ENCODE assay signal across 1 cellular context in the genomic region with DNA sequence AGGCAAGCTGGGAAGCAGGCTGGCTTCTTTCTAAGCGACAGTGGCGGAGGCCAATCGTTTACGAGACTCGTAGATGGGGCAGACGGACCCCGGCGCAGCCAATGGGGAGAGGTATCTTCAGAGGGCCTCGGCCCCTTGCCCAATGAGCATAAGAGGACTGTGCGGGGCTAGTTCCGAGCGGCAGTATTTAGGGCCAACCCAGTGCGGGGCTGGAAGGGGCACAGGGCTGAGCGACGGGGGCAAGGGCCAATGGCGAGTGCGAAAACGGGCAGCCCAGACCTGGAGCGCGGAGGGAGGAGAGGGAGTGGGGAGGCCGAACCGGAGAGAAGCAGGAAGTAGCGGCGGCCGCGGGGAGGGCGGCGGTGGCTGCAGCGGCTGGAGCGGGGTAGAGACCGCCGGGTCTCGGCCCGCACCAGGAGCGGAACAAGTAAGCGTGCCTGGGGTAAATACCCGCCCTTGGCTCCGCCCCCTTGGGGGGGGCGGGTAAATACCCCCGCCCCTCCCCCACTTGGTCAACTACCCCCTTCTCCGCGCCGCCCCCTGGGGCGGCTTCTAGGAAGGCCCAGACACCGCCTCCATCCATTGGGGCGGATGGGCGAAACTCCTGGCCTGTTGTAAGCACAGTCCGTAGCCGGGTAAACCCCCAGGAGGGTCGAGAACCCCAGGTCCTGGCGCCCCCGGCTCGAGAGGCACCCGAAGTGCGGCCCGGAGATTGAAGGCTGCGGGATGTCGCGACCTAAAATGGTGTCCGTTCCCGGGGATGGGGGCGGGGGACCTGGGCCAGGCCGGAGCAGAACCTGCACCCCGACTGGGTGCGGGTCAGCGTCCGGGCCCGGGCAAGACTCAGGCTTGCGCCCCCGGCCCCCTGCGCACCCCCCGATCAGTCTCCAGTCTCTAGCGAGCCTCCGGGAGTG.
TF ChIP-seq lines count a peak whose summit lies in the region.

A gene with protein sequence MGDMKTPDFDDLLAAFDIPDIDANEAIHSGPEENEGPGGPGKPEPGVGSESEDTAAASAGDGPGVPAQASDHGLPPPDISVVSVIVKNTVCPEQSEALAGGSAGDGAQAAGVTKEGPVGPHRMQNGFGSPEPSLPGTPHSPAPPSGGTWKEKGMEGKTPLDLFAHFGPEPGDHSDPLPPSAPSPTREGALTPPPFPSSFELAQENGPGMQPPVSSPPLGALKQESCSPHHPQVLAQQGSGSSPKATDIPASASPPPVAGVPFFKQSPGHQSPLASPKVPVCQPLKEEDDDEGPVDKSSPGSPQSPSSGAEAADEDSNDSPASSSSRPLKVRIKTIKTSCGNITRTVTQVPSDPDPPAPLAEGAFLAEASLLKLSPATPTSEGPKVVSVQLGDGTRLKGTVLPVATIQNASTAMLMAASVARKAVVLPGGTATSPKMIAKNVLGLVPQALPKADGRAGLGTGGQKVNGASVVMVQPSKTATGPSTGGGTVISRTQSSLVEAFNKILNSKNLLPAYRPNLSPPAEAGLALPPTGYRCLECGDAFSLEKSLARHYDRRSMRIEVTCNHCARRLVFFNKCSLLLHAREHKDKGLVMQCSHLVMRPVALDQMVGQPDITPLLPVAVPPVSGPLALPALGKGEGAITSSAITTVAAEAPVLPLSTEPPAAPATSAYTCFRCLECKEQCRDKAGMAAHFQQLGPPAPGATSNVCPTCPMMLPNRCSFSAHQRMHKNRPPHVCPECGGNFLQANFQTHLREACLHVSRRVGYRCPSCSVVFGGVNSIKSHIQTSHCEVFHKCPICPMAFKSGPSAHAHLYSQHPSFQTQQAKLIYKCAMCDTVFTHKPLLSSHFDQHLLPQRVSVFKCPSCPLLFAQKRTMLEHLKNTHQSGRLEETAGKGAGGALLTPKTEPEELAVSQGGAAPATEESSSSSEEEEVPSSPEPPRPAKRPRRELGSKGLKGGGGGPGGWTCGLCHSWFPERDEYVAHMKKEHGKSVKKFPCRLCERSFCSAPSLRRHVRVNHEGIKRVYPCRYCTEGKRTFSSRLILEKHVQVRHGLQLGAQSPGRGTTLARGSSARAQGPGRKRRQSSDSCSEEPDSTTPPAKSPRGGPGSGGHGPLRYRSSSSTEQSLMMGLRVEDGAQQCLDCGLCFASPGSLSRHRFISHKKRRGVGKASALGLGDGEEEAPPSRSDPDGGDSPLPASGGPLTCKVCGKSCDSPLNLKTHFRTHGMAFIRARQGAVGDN (plus strand): TSS at position 331 of the 914 bp plus-strand sequence. CDS start 3,993 bp downstream, outside the sequence.

TF ChIP-seq in HepG2, 621 proteins besides CTCF, POLR2A, EP300 and RAD21 (continued from another document and continues in another):
- TF ChIP-seq, protein P1, sequence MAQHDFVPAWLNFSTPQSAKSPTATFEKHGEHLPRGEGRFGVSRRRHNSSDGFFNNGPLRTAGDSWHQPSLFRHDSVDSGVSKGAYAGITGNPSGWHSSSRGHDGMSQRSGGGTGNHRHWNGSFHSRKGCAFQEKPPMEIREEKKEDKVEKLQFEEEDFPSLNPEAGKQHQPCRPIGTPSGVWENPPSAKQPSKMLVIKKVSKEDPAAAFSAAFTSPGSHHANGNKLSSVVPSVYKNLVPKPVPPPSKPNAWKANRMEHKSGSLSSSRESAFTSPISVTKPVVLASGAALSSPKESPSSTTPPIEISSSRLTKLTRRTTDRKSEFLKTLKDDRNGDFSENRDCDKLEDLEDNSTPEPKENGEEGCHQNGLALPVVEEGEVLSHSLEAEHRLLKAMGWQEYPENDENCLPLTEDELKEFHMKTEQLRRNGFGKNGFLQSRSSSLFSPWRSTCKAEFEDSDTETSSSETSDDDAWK (CRISPR knock-in tag; IDR thresholded peaks at IDR 0.05), result no peak
- TF ChIP-seq ZNF879 (CRISPR knock-in tag; IDR thresholded peaks at IDR 0.05), result no peak; the same call in 1 of the 2 replicates
- no peak for TF ChIP-seq EED (CRISPR knock-in tag; IDR thresholded peaks at IDR 0.05)
- no peak for TF ChIP-seq ZNF549 (CRISPR knock-in tag; IDR thresholded peaks at IDR 0.05)
- TF ChIP-seq, protein P2, sequence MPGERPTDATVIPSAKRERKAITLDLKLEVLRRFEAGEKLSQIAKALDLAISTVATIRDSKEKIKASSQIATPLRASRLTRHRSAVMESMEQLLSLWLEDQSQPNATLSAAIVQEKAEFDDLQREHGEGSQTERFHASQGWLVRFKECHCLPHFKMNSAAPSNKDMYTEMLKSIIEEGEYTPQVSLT (CRISPR knock-in tag; IDR thresholded peaks at IDR 0.05; ENCODE audit: borderline replicate concordance, low read depth), result no peak
- no peak for TF ChIP-seq ZNF138 (CRISPR knock-in tag; IDR thresholded peaks at IDR 0.05; ENCODE audit: low read depth)
- TF ChIP-seq NFYC (CRISPR knock-in tag; IDR thresholded peaks at IDR 0.05), result peak; percentile 100
- no peak for TF ChIP-seq CC2D1A (CRISPR knock-in tag; IDR thresholded peaks at IDR 0.05)
- TF ChIP-seq AGO1 (IDR thresholded peaks at IDR 0.05; ENCODE audit: low read depth, low read length, poor library complexity, severe bottlenecking), result no peak
- TF ChIP-seq ATF1 (CRISPR knock-in tag; IDR thresholded peaks at IDR 0.05), result peak; percentile 64
- peak; percentile 33; the same call in 1 of the 2 replicates for TF ChIP-seq ZNF143 (CRISPR knock-in tag; IDR thresholded peaks at IDR 0.05)
- TF ChIP-seq HNF4A (CRISPR knock-in tag; IDR thresholded peaks at IDR 0.05), result no peak
- TF ChIP-seq ZFP36L1 (CRISPR knock-in tag; IDR thresholded peaks at IDR 0.05), result no peak
- TF ChIP-seq SP4 (CRISPR knock-in tag; IDR thresholded peaks at IDR 0.05), result peak; percentile 89
- no peak for TF ChIP-seq NR2C2 (CRISPR knock-in tag; IDR thresholded peaks at IDR 0.05; ENCODE audit: borderline replicate concordance)
- TF ChIP-seq TEAD2 (CRISPR knock-in tag; IDR thresholded peaks at IDR 0.05), result no peak
- no peak for TF ChIP-seq ZNF264 (CRISPR knock-in tag; IDR thresholded peaks at IDR 0.05)
- TF ChIP-seq SRY (CRISPR knock-in tag; IDR thresholded peaks at IDR 0.05), result 0 out of 2 replicates have a peak, but pooled peaks have one; percentile 5
- TF ChIP-seq SRSF9 (IDR thresholded peaks at IDR 0.05; ENCODE audit: borderline replicate concordance, insufficient read depth, low read depth, low read length, poor library complexity, severe bottlenecking), result no peak
- TF ChIP-seq, protein P3, sequence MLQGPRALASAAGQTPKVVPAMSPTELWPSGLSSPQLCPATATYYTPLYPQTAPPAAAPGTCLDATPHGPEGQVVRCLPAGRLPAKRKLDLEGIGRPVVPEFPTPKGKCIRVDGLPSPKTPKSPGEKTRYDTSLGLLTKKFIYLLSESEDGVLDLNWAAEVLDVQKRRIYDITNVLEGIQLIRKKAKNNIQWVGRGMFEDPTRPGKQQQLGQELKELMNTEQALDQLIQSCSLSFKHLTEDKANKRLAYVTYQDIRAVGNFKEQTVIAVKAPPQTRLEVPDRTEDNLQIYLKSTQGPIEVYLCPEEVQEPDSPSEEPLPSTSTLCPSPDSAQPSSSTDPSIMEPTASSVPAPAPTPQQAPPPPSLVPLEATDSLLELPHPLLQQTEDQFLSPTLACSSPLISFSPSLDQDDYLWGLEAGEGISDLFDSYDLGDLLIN (CRISPR knock-in tag; IDR thresholded peaks at IDR 0.05; ENCODE audit: borderline replicate concordance), result no peak
- TF ChIP-seq ZSCAN31 (CRISPR knock-in tag; IDR thresholded peaks at IDR 0.05; ENCODE audit: low read depth), result no peak
- TF ChIP-seq ZNF326 (CRISPR knock-in tag; IDR thresholded peaks at IDR 0.05; ENCODE audit: borderline replicate concordance), result no peak
- no peak for TF ChIP-seq CBX2 (IDR thresholded peaks at IDR 0.05; ENCODE audit: low read depth, low read length)
- no peak for TF ChIP-seq CBX2 (CRISPR knock-in tag; IDR thresholded peaks at IDR 0.05; ENCODE audit: low read depth)
- TF ChIP-seq, protein P4, sequence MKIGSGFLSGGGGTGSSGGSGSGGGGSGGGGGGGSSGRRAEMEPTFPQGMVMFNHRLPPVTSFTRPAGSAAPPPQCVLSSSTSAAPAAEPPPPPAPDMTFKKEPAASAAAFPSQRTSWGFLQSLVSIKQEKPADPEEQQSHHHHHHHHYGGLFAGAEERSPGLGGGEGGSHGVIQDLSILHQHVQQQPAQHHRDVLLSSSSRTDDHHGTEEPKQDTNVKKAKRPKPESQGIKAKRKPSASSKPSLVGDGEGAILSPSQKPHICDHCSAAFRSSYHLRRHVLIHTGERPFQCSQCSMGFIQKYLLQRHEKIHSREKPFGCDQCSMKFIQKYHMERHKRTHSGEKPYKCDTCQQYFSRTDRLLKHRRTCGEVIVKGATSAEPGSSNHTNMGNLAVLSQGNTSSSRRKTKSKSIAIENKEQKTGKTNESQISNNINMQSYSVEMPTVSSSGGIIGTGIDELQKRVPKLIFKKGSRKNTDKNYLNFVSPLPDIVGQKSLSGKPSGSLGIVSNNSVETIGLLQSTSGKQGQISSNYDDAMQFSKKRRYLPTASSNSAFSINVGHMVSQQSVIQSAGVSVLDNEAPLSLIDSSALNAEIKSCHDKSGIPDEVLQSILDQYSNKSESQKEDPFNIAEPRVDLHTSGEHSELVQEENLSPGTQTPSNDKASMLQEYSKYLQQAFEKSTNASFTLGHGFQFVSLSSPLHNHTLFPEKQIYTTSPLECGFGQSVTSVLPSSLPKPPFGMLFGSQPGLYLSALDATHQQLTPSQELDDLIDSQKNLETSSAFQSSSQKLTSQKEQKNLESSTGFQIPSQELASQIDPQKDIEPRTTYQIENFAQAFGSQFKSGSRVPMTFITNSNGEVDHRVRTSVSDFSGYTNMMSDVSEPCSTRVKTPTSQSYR (CRISPR knock-in tag; IDR thresholded peaks at IDR 0.05; ENCODE audit: borderline replicate concordance), result peak; percentile 71
- TF ChIP-seq ZNF615 (CRISPR knock-in tag; IDR thresholded peaks at IDR 0.05; ENCODE audit: borderline replicate concordance), result no peak
- TF ChIP-seq ZSCAN30 (CRISPR knock-in tag; IDR thresholded peaks at IDR 0.05), result no peak
- TF ChIP-seq ZNF776 (CRISPR knock-in tag; IDR thresholded peaks at IDR 0.05), result peak; percentile 11; the same call in 1 of the 2 replicates
- TF ChIP-seq, protein P5, sequence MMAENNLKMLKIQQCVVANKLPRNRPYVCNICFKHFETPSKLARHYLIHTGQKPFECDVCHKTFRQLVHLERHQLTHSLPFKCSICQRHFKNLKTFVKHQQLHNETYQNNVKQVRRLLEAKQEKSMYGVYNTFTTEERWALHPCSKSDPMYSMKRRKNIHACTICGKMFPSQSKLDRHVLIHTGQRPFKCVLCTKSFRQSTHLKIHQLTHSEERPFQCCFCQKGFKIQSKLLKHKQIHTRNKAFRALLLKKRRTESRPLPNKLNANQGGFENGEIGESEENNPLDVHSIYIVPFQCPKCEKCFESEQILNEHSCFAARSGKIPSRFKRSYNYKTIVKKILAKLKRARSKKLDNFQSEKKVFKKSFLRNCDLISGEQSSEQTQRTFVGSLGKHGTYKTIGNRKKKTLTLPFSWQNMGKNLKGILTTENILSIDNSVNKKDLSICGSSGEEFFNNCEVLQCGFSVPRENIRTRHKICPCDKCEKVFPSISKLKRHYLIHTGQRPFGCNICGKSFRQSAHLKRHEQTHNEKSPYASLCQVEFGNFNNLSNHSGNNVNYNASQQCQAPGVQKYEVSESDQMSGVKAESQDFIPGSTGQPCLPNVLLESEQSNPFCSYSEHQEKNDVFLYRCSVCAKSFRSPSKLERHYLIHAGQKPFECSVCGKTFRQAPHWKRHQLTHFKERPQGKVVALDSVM (CRISPR knock-in tag; IDR thresholded peaks at IDR 0.05), result peak; percentile 18; the same call in 1 of the 2 replicates
- TF ChIP-seq, protein P6, sequence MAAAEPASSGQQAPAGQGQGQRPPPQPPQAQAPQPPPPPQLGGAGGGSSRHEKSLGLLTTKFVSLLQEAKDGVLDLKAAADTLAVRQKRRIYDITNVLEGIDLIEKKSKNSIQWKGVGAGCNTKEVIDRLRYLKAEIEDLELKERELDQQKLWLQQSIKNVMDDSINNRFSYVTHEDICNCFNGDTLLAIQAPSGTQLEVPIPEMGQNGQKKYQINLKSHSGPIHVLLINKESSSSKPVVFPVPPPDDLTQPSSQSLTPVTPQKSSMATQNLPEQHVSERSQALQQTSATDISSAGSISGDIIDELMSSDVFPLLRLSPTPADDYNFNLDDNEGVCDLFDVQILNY (CRISPR knock-in tag; conservative IDR thresholded peaks at IDR 0.05), result peak; percentile 29; the same call in 1 of the 2 replicates
- no peak for TF ChIP-seq ZBTB8A (CRISPR knock-in tag; IDR thresholded peaks at IDR 0.05; ENCODE audit: borderline replicate concordance, low read depth)
- TF ChIP-seq, protein P7, sequence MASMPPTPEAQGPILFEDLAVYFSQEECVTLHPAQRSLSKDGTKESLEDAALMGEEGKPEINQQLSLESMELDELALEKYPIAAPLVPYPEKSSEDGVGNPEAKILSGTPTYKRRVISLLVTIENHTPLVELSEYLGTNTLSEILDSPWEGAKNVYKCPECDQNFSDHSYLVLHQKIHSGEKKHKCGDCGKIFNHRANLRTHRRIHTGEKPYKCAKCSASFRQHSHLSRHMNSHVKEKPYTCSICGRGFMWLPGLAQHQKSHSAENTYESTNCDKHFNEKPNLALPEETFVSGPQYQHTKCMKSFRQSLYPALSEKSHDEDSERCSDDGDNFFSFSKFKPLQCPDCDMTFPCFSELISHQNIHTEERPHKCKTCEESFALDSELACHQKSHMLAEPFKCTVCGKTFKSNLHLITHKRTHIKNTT (CRISPR knock-in tag; IDR thresholded peaks at IDR 0.05), result no peak
- TF ChIP-seq SNAPC2 (CRISPR knock-in tag; IDR thresholded peaks at IDR 0.05), result no peak
- no peak for TF ChIP-seq YEATS4 (CRISPR knock-in tag; IDR thresholded peaks at IDR 0.05; ENCODE audit: borderline replicate concordance)
- TF ChIP-seq RFX1 (IDR thresholded peaks at IDR 0.05), result no peak
- TF ChIP-seq IRX3 (CRISPR knock-in tag; IDR thresholded peaks at IDR 0.05; ENCODE audit: borderline replicate concordance, low read depth), result no peak
- TF ChIP-seq ZNF546 (CRISPR knock-in tag; conservative IDR thresholded peaks at IDR 0.05), result 0 out of 2 replicates have a peak, but pooled peaks have one; percentile 1
- 0 out of 2 replicates have a peak, but pooled peaks have one; percentile 14 for TF ChIP-seq RARA (CRISPR knock-in tag; IDR thresholded peaks at IDR 0.05)
- peak; percentile 50; the same call in 1 of the 2 replicates for TF ChIP-seq ZNF530 (CRISPR knock-in tag; IDR thresholded peaks at IDR 0.05; ENCODE audit: low read depth)
- TF ChIP-seq, protein P8, sequence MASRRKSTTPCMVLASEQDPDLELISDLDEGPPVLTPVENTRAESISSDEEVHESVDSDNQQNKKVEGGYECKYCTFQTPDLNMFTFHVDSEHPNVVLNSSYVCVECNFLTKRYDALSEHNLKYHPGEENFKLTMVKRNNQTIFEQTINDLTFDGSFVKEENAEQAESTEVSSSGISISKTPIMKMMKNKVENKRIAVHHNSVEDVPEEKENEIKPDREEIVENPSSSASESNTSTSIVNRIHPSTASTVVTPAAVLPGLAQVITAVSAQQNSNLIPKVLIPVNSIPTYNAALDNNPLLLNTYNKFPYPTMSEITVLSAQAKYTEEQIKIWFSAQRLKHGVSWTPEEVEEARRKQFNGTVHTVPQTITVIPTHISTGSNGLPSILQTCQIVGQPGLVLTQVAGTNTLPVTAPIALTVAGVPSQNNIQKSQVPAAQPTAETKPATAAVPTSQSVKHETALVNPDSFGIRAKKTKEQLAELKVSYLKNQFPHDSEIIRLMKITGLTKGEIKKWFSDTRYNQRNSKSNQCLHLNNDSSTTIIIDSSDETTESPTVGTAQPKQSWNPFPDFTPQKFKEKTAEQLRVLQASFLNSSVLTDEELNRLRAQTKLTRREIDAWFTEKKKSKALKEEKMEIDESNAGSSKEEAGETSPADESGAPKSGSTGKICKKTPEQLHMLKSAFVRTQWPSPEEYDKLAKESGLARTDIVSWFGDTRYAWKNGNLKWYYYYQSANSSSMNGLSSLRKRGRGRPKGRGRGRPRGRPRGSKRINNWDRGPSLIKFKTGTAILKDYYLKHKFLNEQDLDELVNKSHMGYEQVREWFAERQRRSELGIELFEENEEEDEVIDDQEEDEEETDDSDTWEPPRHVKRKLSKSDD (CRISPR knock-in tag; IDR thresholded peaks at IDR 0.05; ENCODE audit: low read depth), result no peak
- no peak for TF ChIP-seq KDM4B (CRISPR knock-in tag; IDR thresholded peaks at IDR 0.05)
- no peak for TF ChIP-seq ZFP37 (CRISPR knock-in tag; IDR thresholded peaks at IDR 0.05; ENCODE audit: borderline replicate concordance)
